In the genomic region with DNA sequence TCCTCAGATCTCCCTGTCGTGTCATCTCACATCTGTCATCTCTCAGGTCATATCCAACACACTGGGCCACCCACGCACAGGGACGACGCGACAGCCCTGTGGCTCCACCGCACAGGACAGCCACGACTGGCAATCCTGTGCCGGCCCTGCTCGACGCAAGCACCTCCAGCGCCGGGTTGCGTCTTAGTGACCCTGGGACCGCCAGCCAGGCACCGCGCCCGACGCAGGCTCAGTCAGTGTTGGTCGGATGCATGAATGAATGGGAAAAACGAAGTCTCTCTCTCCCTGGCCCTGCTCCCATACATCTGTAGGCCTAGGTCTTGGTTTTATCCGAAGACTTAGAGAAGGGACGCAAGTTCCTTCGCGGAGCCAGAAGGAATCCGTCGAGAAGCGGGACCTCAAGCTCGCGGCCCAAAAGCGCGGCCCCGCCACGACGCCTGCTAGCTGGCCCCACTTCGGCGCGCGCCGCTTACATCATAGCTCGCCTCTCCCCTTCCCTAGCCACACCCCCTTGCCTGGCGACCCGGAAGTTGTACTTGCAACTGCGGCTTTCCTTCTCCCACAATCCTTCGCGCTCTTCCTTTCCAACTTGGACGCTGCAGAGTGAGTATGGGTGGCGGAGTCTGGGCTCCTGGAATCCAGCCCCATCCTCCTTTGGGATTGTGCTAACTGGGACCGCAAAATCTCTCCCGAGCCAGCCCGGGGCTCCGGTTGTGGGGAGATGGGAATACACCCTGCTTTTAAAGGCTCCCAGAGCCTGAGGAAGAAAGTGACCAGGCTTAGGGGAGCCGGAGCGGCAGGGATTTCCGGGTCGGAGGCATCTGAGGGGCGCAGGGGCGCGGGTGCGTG, we compare ENCODE assay signal across 8 cellular contexts. TPM values are rescaled to one million over a fixed set of nuclear protein-coding genes. Genes with fewer than 3 reads are reported as not detected.
A peak's percentile ranks its signal among the peaks of the same experiment; 100 is the strongest.
DNase-seq lines count a peak whose midpoint lies in the region; ATAC-seq and TF ChIP-seq lines count a peak whose summit lies in the region.

A gene (plus strand): TSS at position 577 of the 849 bp plus-strand sequence. CDS start 413 bp downstream, outside the sequence.

- H3K4me1 Mint-ChIP-seq in activated CD4-positive, alpha-beta T cell treated with anti-CD3 and anti-CD28 coated beads, Interleukin-2, amount 10 ng/mL, durations not matched to agents 24 days and 14 days = peaks cover 46% of the 10 kb centered on the region

- CTCF ChIA-PET in BJ (lab: Yijun Ruan, JAX) = interaction anchor here (0.9 to 3.5 kb wide), 6 partner anchors 11 to 271 kb away, joined by 3 to 22 read pairs (median 5); no protein-coding TSS in a partner anchor

- peak within 1 kb of the TSS; percentile 100 for H3K4me3 Mint-ChIP-seq in activated CD4-positive, alpha-beta T cell treated with anti-CD3 and anti-CD28 coated beads, Interleukin-2, amount 10 ng/mL, durations not matched to agents 24 days and 14 days

- H3K27ac ChIP-seq in coronary artery = peak within 1 kb of the TSS; percentile 85 to 89
- peak within 1 kb of the TSS; percentile 70 for H3K27ac ChIP-seq in layer of hippocampus (ENCODE audit: low read depth, low read length)

- peaks cover 20% of the 10 kb centered on the region for H3K36me3 ChIP-seq in BJ (ENCODE audit: control insufficient read depth, insufficient read depth, low read length)

- H3K27me3 Mint-ChIP-seq in activated CD4-positive, alpha-beta T cell treated with anti-CD3 and anti-CD28 coated beads, Interleukin-2, amount 10 ng/mL, durations not matched to agents 24 days and 14 days = no peaks in the 10 kb centered on the region

- intact Hi-C loops in activated CD4-positive, alpha-beta T cell treated with anti-CD3 and anti-CD28 coated beads, Interleukin-2, amount 10 ng/mL, durations not matched to agents 24 days and 14 days (cut with micrococcal nuclease) = loop anchor here (1.0 to 10.0 kb wide), 8 partner anchors 150 to 1817 kb away; a partner anchor contains a TSS

- H3K27me3 ChIP-seq in BJ (ENCODE audit: control insufficient read depth, insufficient read depth, low read length) (no peaks in the 10 kb centered on the region), layer of hippocampus (ENCODE audit: control insufficient read depth, insufficient read depth, low read length) (no peaks in the 10 kb centered on the region)

- H3K9me3 Mint-ChIP-seq in activated CD4-positive, alpha-beta T cell treated with anti-CD3 and anti-CD28 coated beads, Interleukin-2, amount 10 ng/mL, durations not matched to agents 24 days and 14 days = no peaks in the 10 kb centered on the region

- DNase-seq in BJ (ENCODE audit: low read depth) = peak; percentile 75
- peak; percentile 81 for DNase-seq in NCI-H526 treated with DMSO at 0.1 percent for 48 hours (lab: John Stamatoyannopoulos, UW)
- peak; percentile 99 for DNase-seq in activated CD4-positive, alpha-beta T cell treated with anti-CD3 and anti-CD28 coated beads, Interleukin-2, amount 10 ng/mL, durations not matched to agents 24 days and 14 days
- peak; percentile 95 for DNase-seq in coronary artery (ENCODE audit: low spot score)
- DNase-seq in stimulated activated CD4-positive, alpha-beta T cell treated with anti-CD3 and anti-CD28 coated beads, Interleukin-1b, Interleukin-23, amount 100 ng/mL, for 4 hours (ENCODE audit: low read depth in 2 of 2) = peak; percentile 91 to 94

- POLR2A ChIA-PET in BJ (lab: Charles Lee) = interaction anchor here (0.7 to 1.4 kb wide), 4 partner anchors 10 to 272 kb away, joined by 3 to 4 read pairs (median 4); no protein-coding TSS in a partner anchor

- ATAC-seq in GM19324 (IDR thresholded peaks at IDR 0.05; ENCODE audit: low FRiP score, unreplicated experiment) (peak; percentile 96), HG03469 (IDR thresholded peaks at IDR 0.05; ENCODE audit: unreplicated experiment) (peak; percentile 91)

- TF ChIP-seq CTCF in BJ (IDR thresholded peaks at IDR 0.05; ENCODE audit: insufficient read depth, low read depth, low read length) = no peak
- no peak for TF ChIP-seq CTCF in coronary artery (IDR thresholded peaks at IDR 0.05)

- H3K4me3 ChIP-seq in BJ (ENCODE audit: low read depth, low read length) (peak within 1 kb of the TSS; percentile 77), coronary artery (peak within 1 kb of the TSS; percentile 80)

- H3K36me3 Mint-ChIP-seq in activated CD4-positive, alpha-beta T cell treated with anti-CD3 and anti-CD28 coated beads, Interleukin-2, amount 10 ng/mL, durations not matched to agents 24 days and 14 days (ENCODE audit: low read depth) = peaks cover 47% of the 10 kb centered on the region

- peak within 1 kb of the TSS; percentile 96 for H3K27ac Mint-ChIP-seq in activated CD4-positive, alpha-beta T cell treated with anti-CD3 and anti-CD28 coated beads, Interleukin-2, amount 10 ng/mL, durations not matched to agents 24 days and 14 days

RNA-seq across cellular contexts. Expression of the gene that starts here (rescaled TPM):
- polyA plus RNA-seq in BJ (2011; rRNA removed) = 1,622 and 3,206 TPM in 2 replicates
- 106 and 133 TPM in 2 replicates for polyA minus RNA-seq in BJ (2011; rRNA and poly(A)+ RNA removed)
- 1,154 and 1,159 TPM in 2 replicates for total RNA-seq in activated CD4-positive, alpha-beta T cell treated with anti-CD3 and anti-CD28 coated beads, Interleukin-2, amount 10 ng/mL, durations not matched to agents 24 days and 14 days

Comparison
In these comparisons a context has a peak if more than half of its experiments do, and no peak if none do; other contexts are left out.
1. Peak in every context shown above with its lines: DNase-seq, ATAC-seq, H3K4me3 ChIP-seq and H3K27ac ChIP-seq.